ENCODE assay signal across 8 cellular contexts in genomic region chr17:21039839-21040575, GRCh38. TPM values are rescaled to one million over a fixed set of nuclear protein-coding genes. Genes with fewer than 3 reads are reported as not detected.
DNase-seq lines count a peak whose midpoint lies in the region; ATAC-seq and TF ChIP-seq lines count a peak whose summit lies in the region.

No MANE protein-coding gene starts in this region.

- DNase-seq in activated T-cell treated with anti-CD3 and anti-CD28 coated beads for 48 hours (ENCODE audit: low read depth) (peak; percentile 25), activated T-cell treated with anti-CD3 and anti-CD28 coated beads for 4 hours (no peak), NCI-H2227 treated with DMSO at 0.1 percent for 48 hours (lab: John Stamatoyannopoulos, UW) (peak; percentile 39), fibroblast of lung (ENCODE audit: low read depth in 2 of 2) (peak; percentile 48 to 60), posterior vena cava (ENCODE audit: low spot score) (no peak)
- peak; percentile 58 for DNase-seq in activated CD8-positive, alpha-beta T cell treated with anti-CD3 and anti-CD28 coated beads for 36 hours

- H3K27me3 Mint-ChIP-seq in activated CD8-positive, alpha-beta T cell treated with anti-CD3 and anti-CD28 coated beads for 36 hours: no peaks in the 10 kb centered on the region

- CTCF ChIA-PET in activated CD8-positive, alpha-beta T cell treated with anti-CD3 and anti-CD28 coated beads for 36 hours (lab: Charles Lee): interaction anchor here (1.3 to 2.6 kb wide), 3 partner anchors 16 to 79 kb away, joined by 3 to 17 read pairs (median 6); no protein-coding TSS in a partner anchor

- no peak overlapping the region for H3K9ac ChIP-seq in fibroblast of lung (ENCODE audit: insufficient read depth, low read length)
- H3K9ac ChIP-seq in rectal smooth muscle tissue (ENCODE audit: low read length): no peak overlapping the region

- H2AFZ ChIP-seq in fibroblast of lung (ENCODE audit: low read length): no peak overlapping the region

- H3K27ac Mint-ChIP-seq in activated CD8-positive, alpha-beta T cell treated with anti-CD3 and anti-CD28 coated beads for 36 hours: peak overlapping the region; percentile 95

- ATAC-seq in activated CD8-positive, alpha-beta T cell treated with anti-CD3 and anti-CD28 coated beads for 36 hours: no peak
- no peak for ATAC-seq in GM21381 (IDR thresholded peaks at IDR 0.05; ENCODE audit: unreplicated experiment)

- TF ChIP-seq CTCF in activated CD8-positive, alpha-beta T cell treated with anti-CD3 and anti-CD28 coated beads for 36 hours (IDR thresholded peaks at IDR 0.05): peak; percentile 34
- peak; percentile 36 to 49 for TF ChIP-seq CTCF in fibroblast of lung (conservative IDR thresholded peaks at IDR 0.05 in 1 of 2, IDR thresholded peaks at IDR 0.05 in 1 of 2; ENCODE audit: low read depth in 1 of 2, low read length in 2 of 2)

- peak overlapping the region; percentile 98 for H3K27ac ChIP-seq in fibroblast of lung (ENCODE audit: insufficient read depth, low read length)
- peak overlapping the region; percentile 100 for H3K27ac ChIP-seq in rectal smooth muscle tissue (ENCODE audit: low read depth, low read length)

- POLR2A ChIA-PET in activated CD8-positive, alpha-beta T cell treated with anti-CD3 and anti-CD28 coated beads for 36 hours (lab: Charles Lee): interaction anchor here (0.6 to 1.2 kb wide), 3 partner anchors 11 to 317 kb away, joined by 3 to 4 read pairs (median 3); no protein-coding TSS in a partner anchor

- no peaks in the 10 kb centered on the region for H3K9me3 Mint-ChIP-seq in activated CD8-positive, alpha-beta T cell treated with anti-CD3 and anti-CD28 coated beads for 36 hours

- no peaks in the 10 kb centered on the region for H3K9me3 ChIP-seq in fibroblast of lung (ENCODE audit: control insufficient read depth, insufficient read depth, low read depth, low read length)

- H3K4me3 Mint-ChIP-seq in activated CD8-positive, alpha-beta T cell treated with anti-CD3 and anti-CD28 coated beads for 36 hours: peak overlapping the region; percentile 99

- peaks cover 16% of the 10 kb centered on the region for H4K20me1 ChIP-seq in fibroblast of lung (ENCODE audit: control insufficient read depth, extremely low read depth, insufficient read depth, low read length)

- peaks cover 3% of the 10 kb centered on the region for H3K36me3 ChIP-seq in fibroblast of lung (ENCODE audit: control insufficient read depth, insufficient read depth, low read length)
- no peaks in the 10 kb centered on the region for H3K36me3 ChIP-seq in rectal smooth muscle tissue (ENCODE audit: control insufficient read depth, insufficient read depth, low read length)

- intact Hi-C loops in activated CD8-positive, alpha-beta T cell treated with anti-CD3 and anti-CD28 coated beads for 36 hours (cut with micrococcal nuclease): loop anchor here (5.0 to 10.0 kb wide), 2 partner anchors 57 to 245 kb away; partner anchors contain the start of gene MAP2K3
- intact Hi-C loops in posterior vena cava (cut with DNase I): no loop called here

- peaks cover 74% of the 10 kb centered on the region for H3K79me2 ChIP-seq in fibroblast of lung (ENCODE audit: control insufficient read depth, insufficient read depth, low read length)

- H3K4me3 ChIP-seq in fibroblast of lung (replicated peaks in 1 of 4; ENCODE audit: control extremely low read depth in 1 of 4, insufficient read depth in 1 of 4, low read depth in 3 of 4, low read length in 4 of 4): peak overlapping the region; percentile 75 to 88 (median 84)
- peak overlapping the region; percentile 84 for H3K4me3 ChIP-seq in rectal smooth muscle tissue (ENCODE audit: low read length)

- H3K27me3 ChIP-seq in fibroblast of lung (ENCODE audit: control insufficient read depth, insufficient read depth, low read length) (no peaks in the 10 kb centered on the region), rectal smooth muscle tissue (ENCODE audit: control insufficient read depth, insufficient read depth, low read length) (no peaks in the 10 kb centered on the region)

- H3K36me3 Mint-ChIP-seq in activated CD8-positive, alpha-beta T cell treated with anti-CD3 and anti-CD28 coated beads for 36 hours (ENCODE audit: low read depth): peaks cover 49% of the 10 kb centered on the region

- H3K4me2 ChIP-seq in fibroblast of lung (ENCODE audit: extremely low read depth, insufficient read depth, low read length): peak overlapping the region; percentile 49

- H3K4me1 Mint-ChIP-seq in activated CD8-positive, alpha-beta T cell treated with anti-CD3 and anti-CD28 coated beads for 36 hours (ENCODE audit: low read depth): peaks cover 50% of the 10 kb centered on the region

- peaks cover 14% of the 10 kb centered on the region for H3K4me1 ChIP-seq in fibroblast of lung (ENCODE audit: control insufficient read depth, extremely low read depth, insufficient read depth, low read length)
- peaks cover 34% of the 10 kb centered on the region for H3K4me1 ChIP-seq in rectal smooth muscle tissue (ENCODE audit: control insufficient read depth, insufficient read depth, low read length)

RNA-seq across cellular contexts. Expression of gene USP22, which starts 2.8 kb away (rescaled TPM):
- 100 to 1,000 TPM; 149 to 153 TPM for total RNA-seq in activated CD8-positive, alpha-beta T cell treated with anti-CD3 and anti-CD28 coated beads for 36 hours
- total RNA-seq in fibroblast of lung (178 and 235 TPM in 2 replicates), posterior vena cava (100 to 1,000 TPM; 136 to 142 TPM)
- 235 and 314 TPM in 2 replicates for polyA plus RNA-seq in fibroblast of lung
- 106 and 125 TPM in 2 replicates for polyA plus RNA-seq in fibroblast of lung (2012)
- polyA minus RNA-seq in fibroblast of lung (ENCODE audit: low replicate concordance): 1,152 and 1,309 TPM in 2 replicates

Comparison
In these comparisons a context has a peak if more than half of its experiments do, and no peak if none do; other contexts are left out.
1. DNase-seq: peak in activated T-cell treated with anti-CD3 and anti-CD28 coated beads for 48 hours (single experiment), NCI-H2227 treated with DMSO at 0.1 percent for 48 hours (single experiment), activated CD8-positive, alpha-beta T cell treated with anti-CD3 and anti-CD28 coated beads for 36 hours (single experiment) and fibroblast of lung (2 of 2); none in activated T-cell treated with anti-CD3 and anti-CD28 coated beads for 4 hours (single experiment) and posterior vena cava (single experiment).